In genomic region chr2:20051518-20052228, GRCh38 we compare ENCODE assay signal across 8 cellular contexts. TPM values are rescaled to one million over a fixed set of nuclear protein-coding genes. Genes with fewer than 3 reads are reported as not detected.
A peak's percentile ranks its signal among the peaks of the same experiment; 100 is the strongest.
DNase-seq lines count a peak whose midpoint lies in the region; ATAC-seq and TF ChIP-seq lines count a peak whose summit lies in the region.

LAPTM4A (minus strand) TSS chr2:20051628; CDS start chr2:20051520, 108 bp downstream.

- no peaks in the 10 kb centered on the region for H3K9me3 ChIP-seq in IMR-90 (ENCODE audit: control insufficient read depth, insufficient read depth, low read length)
- no peaks in the 10 kb centered on the region for H3K9me3 ChIP-seq in OCI-LY7 (ENCODE audit: low read length)

- H2AFZ ChIP-seq in IMR-90 (replicated peaks; ENCODE audit: low read length, poor library complexity) (peak within 1 kb of the TSS; percentile 98), OCI-LY7 (ENCODE audit: low read length) (peak within 1 kb of the TSS; percentile 92; the same call in 1 of the 2 replicates)

- CTCF ChIA-PET in IMR-90 (lab: Yijun Ruan, JAX) (interaction anchor here (2.2 kb wide), 1 partner anchor 10 kb away, joined by 9 read pairs; no protein-coding TSS in a partner anchor), OCI-LY7 (lab: Charles Lee; ENCODE audit: unreplicated experiment) (interaction anchor here (0.6 to 1.0 kb wide), 3 partner anchors 10 to 26 kb away, joined by 4 to 5 read pairs (median 4); no protein-coding TSS in a partner anchor)

- peak within 1 kb of the TSS; percentile 100 for H3K14ac ChIP-seq in IMR-90 (replicated peaks; ENCODE audit: low read depth, low read length)

- H4K8ac ChIP-seq in IMR-90 (ENCODE audit: low read depth in 2 of 2, low read length in 2 of 2): peak within 1 kb of the TSS; percentile 86 to 100

- H3K4me1 ChIP-seq in IMR-90 (ENCODE audit: control insufficient read depth, insufficient read depth, low read length) (peaks cover 2% of the 10 kb centered on the region; the same call in 1 of the 2 replicates), OCI-LY7 (ENCODE audit: insufficient read depth, low read length, poor library complexity, severe bottlenecking) (peaks cover 27% of the 10 kb centered on the region)

- peak within 1 kb of the TSS; percentile 97 for H3K27ac ChIP-seq in IMR-90 (ENCODE audit: insufficient read depth, low read length)
- H3K27ac ChIP-seq in OCI-LY7 (ENCODE audit: low read depth, low read length, poor library complexity, severe bottlenecking): peak within 1 kb of the TSS; percentile 74

- peaks cover 2% of the 10 kb centered on the region; the same call in 1 of the 2 replicates for H3K9me1 ChIP-seq in IMR-90 (ENCODE audit: insufficient read depth, low read length)

- peak within 1 kb of the TSS; percentile 100 for H4K91ac ChIP-seq in IMR-90 (ENCODE audit: insufficient read depth, low read depth, low read length)

- H4K5ac ChIP-seq in IMR-90 (ENCODE audit: low read depth, low read length): peak within 1 kb of the TSS; percentile 98

- POLR2A ChIA-PET in IMR-90 (lab: Charles Lee; ENCODE audit: unreplicated experiment): interaction anchor here (0.6 to 2.7 kb wide), 5 partner anchors 10 to 87 kb away, joined by 3 to 18 read pairs (median 6); no protein-coding TSS in a partner anchor
- POLR2A ChIA-PET in OCI-LY7 (lab: Charles Lee): interaction anchor here (0.5 to 2.3 kb wide), 13 partner anchors 9 to 1089 kb away, joined by 3 to 13 read pairs (median 3); no protein-coding TSS in a partner anchor

- DNase-seq in DMS153 (lab: John Stamatoyannopoulos, UW) (peak; percentile 100), IMR-90 (peak; percentile 100), OCI-LY7 (ENCODE audit: low spot score) (peak; percentile 99), activated T-cell treated with anti-CD3 and anti-CD28 coated beads for 1 hour (ENCODE audit: low read depth) (peak; percentile 97), epidermal melanocyte (ENCODE audit: insufficient read length, low spot score) (peak; percentile 84), middle frontal gyrus (ENCODE audit: extremely low spot score, low spot score) (peak; percentile 99)
- DNase-seq in stimulated activated CD8-positive, alpha-beta memory T cell treated with anti-CD3 and anti-CD28 coated beads, Interleukin-2, amount 100 ng/mL, for 48 hours (ENCODE audit: low read depth in 2 of 2): peak; percentile 96

- in situ Hi-C loops in IMR-90 (cut with MboI; ENCODE audit: low sequenced_read_pairs): no loop called here

- peak within 1 kb of the TSS; percentile 97 for H3K56ac ChIP-seq in IMR-90 (ENCODE audit: extremely low read depth, insufficient read depth, low read length)

- no peaks in the 10 kb centered on the region for H3K36me3 ChIP-seq in IMR-90 (ENCODE audit: control insufficient read depth, insufficient read depth, low read length)
- H3K36me3 ChIP-seq in OCI-LY7 (ENCODE audit: insufficient read depth, low read length): peaks cover 8% of the 10 kb centered on the region; the same call in 1 of the 2 replicates

- H3K4me2 ChIP-seq in IMR-90 (ENCODE audit: low read depth, low read length) (peak within 1 kb of the TSS; percentile 94), OCI-LY7 (ENCODE audit: low read length) (peak within 1 kb of the TSS; percentile 91)

- TF ChIP-seq CTCF in IMR-90 (conservative IDR thresholded peaks at IDR 0.05; ENCODE audit: low read depth, low read length) (no peak), OCI-LY7 (conservative IDR thresholded peaks at IDR 0.05; ENCODE audit: low read length) (no peak)

- H2AK9ac ChIP-seq in IMR-90 (replicated peaks; ENCODE audit: low read depth, low read length, poor library complexity): peak within 1 kb of the TSS; percentile 93

- H3K4me3 ChIP-seq in IMR-90 (ENCODE audit: insufficient read depth, low read depth, low read length): peak within 1 kb of the TSS; percentile 77
- peak within 1 kb of the TSS; percentile 89 for H3K4me3 ChIP-seq in OCI-LY7 (ENCODE audit: low read depth, low read length, poor library complexity, severe bottlenecking)

- H3K4ac ChIP-seq in IMR-90 (ENCODE audit: low read depth, low read length): peak within 1 kb of the TSS; percentile 99

- no TSS peak for BruUV-seq in IMR-90 (replicated peaks; lab: Mats Ljungman, UMichigan)
- BruUV-seq in OCI-LY7 (replicated peaks; lab: Mats Ljungman, UMichigan): no TSS peak

- peak; percentile 16; the same call in 1 of the 2 replicates for TF ChIP-seq RAD21 in IMR-90 (IDR thresholded peaks at IDR 0.05; ENCODE audit: low read length)

- peak; percentile 94 for ATAC-seq in GM21529 (IDR thresholded peaks at IDR 0.05; ENCODE audit: unreplicated experiment)
- peak; percentile 95 for ATAC-seq in IMR-90 (ENCODE audit: low read depth)

- H3K9me2 ChIP-seq in OCI-LY7 (ENCODE audit: insufficient read depth, low read length): no peaks in the 10 kb centered on the region

- H3K9ac ChIP-seq in IMR-90 (ENCODE audit: low read depth, low read length): peak within 1 kb of the TSS; percentile 95

- 0% methylated on average over 17 of the region's 47 CpGs; no CpG with 5 or more reads in 1 of the 2 experiments for WGBS in IMR-90 (ENCODE audit: extremely low coverage in 2 of 2, insufficient read length in 1 of 2), 2 experiments

- H2BK5ac ChIP-seq in IMR-90 (ENCODE audit: low read depth, low read length, poor library complexity, severe bottlenecking): peak within 1 kb of the TSS; percentile 96

- intact Hi-C loops in IMR-90 (cut with micrococcal nuclease): loop anchor here (1.0 kb wide), 2 partner anchors 17 to 40 kb away; no protein-coding TSS in a partner anchor
- intact Hi-C loops in OCI-LY7 (cut with micrococcal nuclease; ENCODE audit: unreplicated experiment): loop anchor here (1.0 to 2.0 kb wide), 2 partner anchors 149 to 299 kb away; partner anchors contain the start of gene PUM2

- H2BK15ac ChIP-seq in IMR-90 (ENCODE audit: low read depth, low read length): peak within 1 kb of the TSS; percentile 98; the same call in 2 of the 3 replicates

- H3K18ac ChIP-seq in IMR-90 (ENCODE audit: low read depth, low read length): peak within 1 kb of the TSS; percentile 97

- H3K23ac ChIP-seq in IMR-90 (ENCODE audit: low read depth, low read length): peak within 1 kb of the TSS; percentile 99

- peaks cover 37% of the 10 kb centered on the region; the same call in 1 of the 2 replicates for H4K20me1 ChIP-seq in IMR-90 (ENCODE audit: insufficient read depth, low read length)
- peaks cover 30% of the 10 kb centered on the region for H4K20me1 ChIP-seq in OCI-LY7 (ENCODE audit: insufficient read depth, low read length)

- H3K79me1 ChIP-seq in IMR-90 (ENCODE audit: low read depth in 1 of 2, low read length in 2 of 2): peaks cover 0 to 29% of the 10 kb centered on the region in 2 experiments; a peak in 2 of 4 replicates

- peaks cover 44% of the 10 kb centered on the region for H3K79me2 ChIP-seq in OCI-LY7 (ENCODE audit: insufficient read depth, low read depth, low read length)

- peak within 1 kb of the TSS; percentile 87 for H2AK5ac ChIP-seq in IMR-90 (ENCODE audit: low read depth, low read length)

- peak; percentile 93 for TF ChIP-seq POLR2A in IMR-90 (IDR thresholded peaks at IDR 0.05; ENCODE audit: low read depth, low read length)

- peak within 1 kb of the TSS; percentile 99 for H2BK120ac ChIP-seq in IMR-90 (ENCODE audit: low read depth, low read length)

- dilution Hi-C loops in IMR-90 (cut with HindIII; ENCODE audit: low sequenced_read_pairs, unreplicated experiment): no loop called here

- H3K27me3 ChIP-seq in IMR-90 (ENCODE audit: control insufficient read depth, insufficient read depth, low read length): no peaks in the 10 kb centered on the region

- H2BK20ac ChIP-seq in IMR-90 (ENCODE audit: low read depth, low read length): peak within 1 kb of the TSS; percentile 97

TF ChIP-seq in IMR-90, 13 proteins besides CTCF, POLR2A, EP300 and RAD21 (continues in another document):
- TF ChIP-seq BHLHE40 (IDR thresholded peaks at IDR 0.05; ENCODE audit: low read depth, low read length): peak; percentile 88
- no peak for TF ChIP-seq ELK1 (IDR thresholded peaks at IDR 0.05; ENCODE audit: borderline replicate concordance, low read depth, low read length)
- peak; percentile 53; the same call in 1 of the 2 replicates for TF ChIP-seq FOS (IDR thresholded peaks at IDR 0.05; ENCODE audit: low read depth, low read length)
- TF ChIP-seq CEBPB (IDR thresholded peaks at IDR 0.05; ENCODE audit: low read depth, low read length): peak; percentile 66
- TF ChIP-seq SMC3 (IDR thresholded peaks at IDR 0.05; ENCODE audit: low read depth, low read length): no peak
- no peak for TF ChIP-seq CHD1 (IDR thresholded peaks at IDR 0.05; ENCODE audit: low read depth, low read length)
- no peak for TF ChIP-seq MAFK (IDR thresholded peaks at IDR 0.05; ENCODE audit: low read depth, low read length)
- no peak for TF ChIP-seq RCOR1 (IDR thresholded peaks at IDR 0.05; ENCODE audit: insufficient replicate concordance, low read length)
- no peak for TF ChIP-seq NFE2L2 (IDR thresholded peaks at IDR 0.05; ENCODE audit: low read depth, low read length)
- TF ChIP-seq MAZ (IDR thresholded peaks at IDR 0.05; ENCODE audit: borderline replicate concordance, low read depth, low read length): peak; percentile 73; the same call in 1 of the 2 replicates
- TF ChIP-seq USF2 (IDR thresholded peaks at IDR 0.05; ENCODE audit: low read depth, low read length): peak; percentile 68; the same call in 1 of the 2 replicates
- TF ChIP-seq MXI1 (IDR thresholded peaks at IDR 0.05; ENCODE audit: borderline replicate concordance, low read depth, low read length): 0 out of 2 replicates have a peak, but pooled peaks have one; percentile 26

RNA-seq across cellular contexts. Expression of gene LAPTM4A, which starts in this region (rescaled TPM):
- 97.7 and 221 TPM in 2 replicates for total RNA-seq in IMR-90 (2012; rRNA removed)
- polyA plus RNA-seq in IMR-90 (2012; rRNA removed): 378 and 401 TPM in 2 replicates
- polyA plus RNA-seq in IMR-90 (2012; cell fraction: cytosol; rRNA removed): 100 and 185 TPM in 2 replicates
- polyA plus RNA-seq in IMR-90 (2012; cell fraction: nucleus; rRNA removed; ENCODE audit: low replicate concordance): 33.9 and 158 TPM in 2 replicates
- 6.5 and 8.4 TPM in 2 replicates for total RNA-seq in OCI-LY7 (2014; rRNA removed; shearing (Covaris generic))
- total RNA-seq in OCI-LY7 (2022): 26.2 and 29.2 TPM in 2 replicates

Comparison
In these comparisons a context has a peak if more than half of its experiments do, and no peak if none do; other contexts are left out.
1. Peak in every context shown above with its lines: DNase-seq, ATAC-seq, H3K4me3 ChIP-seq and H3K27ac ChIP-seq.